37 cellular contexts compared by ENCODE assay signal in the genomic region with DNA sequence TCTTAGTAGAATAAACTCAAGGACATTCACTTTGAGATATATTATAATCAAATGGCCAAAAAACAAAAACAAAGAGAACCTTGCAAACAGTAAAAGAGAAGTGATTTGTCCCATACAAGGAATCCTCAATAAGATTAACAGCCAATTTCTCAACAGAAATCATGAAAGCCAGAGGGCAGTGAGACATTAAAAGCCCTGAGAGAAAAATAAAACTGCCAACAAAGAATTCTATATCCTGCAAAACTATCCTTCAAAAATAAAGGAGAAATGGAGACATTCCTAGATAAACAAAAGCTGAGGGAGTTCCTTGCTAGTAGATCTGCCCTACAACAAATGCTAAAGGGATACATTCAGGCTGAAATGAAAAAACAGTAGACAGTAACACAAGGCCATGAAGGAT.
DNase-seq lines count a peak whose midpoint lies in the region; ATAC-seq, FAIRE-seq and TF ChIP-seq lines count a peak whose summit lies in the region.
"Had no signal": no experiment of that assay in that cellular context is flagged by ENCODE, and none has a peak within 500 bp of the region (broad histone marks: within the 10 kb centered on the region; RNA-seq: fewer than 3 reads in every experiment).

No MANE protein-coding gene starts in this region.

- in situ Hi-C loops in K562 (cut with MboI): no loop called here

- no peak for ATAC-seq in WTC11
- ATAC-seq in K562: no peak
- ATAC-seq in GM18873 (IDR thresholded peaks at IDR 0.05; ENCODE audit: low FRiP score, unreplicated experiment): no peak
- ATAC-seq: A549; CD8-positive, alpha-beta T cell had no signal

- H3K27me3 Mint-ChIP-seq in WTC11 (ENCODE audit: low read depth): peaks cover 14% of the 10 kb centered on the region
- H3K27me3 Mint-ChIP-seq in endodermal cell (ENCODE audit: insufficient read depth): peaks cover 7% of the 10 kb centered on the region

- H3K27ac ChIP-seq in HEK293 (ENCODE audit: extremely low read depth, low read depth, low read length) (no peak overlapping the region), K562 (ENCODE audit: extremely low read depth, low read depth, low read length) (no peak overlapping the region), endodermal cell (ENCODE audit: low read depth, low read length) (no peak overlapping the region), substantia nigra (ENCODE audit: low read depth, low read length, poor library complexity, severe bottlenecking) (no peak overlapping the region), coronary artery (no peak overlapping the region)
- H3K27ac ChIP-seq: 22Rv1; A549; BLaER1; BLaER1 treated with 17β-estradiol and CSF1 and Interleukin-3, amounts not matched to agents 10 nM and 100 nM; C4-2B had no signal

- POLR2A ChIA-PET in HEK293 (lab: Yijun Ruan, JAX): no interaction called here
- POLR2A ChIA-PET in WTC11 (lab: Charles Lee): no interaction called here
- POLR2A ChIA-PET in K562 (lab: Yijun Ruan, JAX): no interaction called here

- H3K4me1 ChIP-seq in HEK293 (ENCODE audit: control insufficient read depth, insufficient read depth, low read length) (no peaks in the 10 kb centered on the region), K562 (replicated peaks in 1 of 2; ENCODE audit: control insufficient read depth in 2 of 2, insufficient read depth in 2 of 2, low read length in 2 of 2) (no peaks in the 10 kb centered on the region), endodermal cell (ENCODE audit: control insufficient read depth, insufficient read depth, low read length) (no peaks in the 10 kb centered on the region)
- H3K4me1 ChIP-seq: A549, Caco-2 had no signal

- no TSS peak for BruUV-seq in K562 (replicated peaks; lab: Mats Ljungman, UMichigan)

- H3K9me1 ChIP-seq in K562 (ENCODE audit: control insufficient read depth, insufficient read depth, low read length): no peaks in the 10 kb centered on the region

- no peak for TF ChIP-seq POLR2A in K562 (conservative IDR thresholded peaks at IDR 0.05)

- CTCF ChIA-PET in HEK293 (lab: Yijun Ruan, JAX) (interaction anchor here (0.7 kb wide), 1 partner anchor 63 kb away, joined by 3 read pairs; no protein-coding TSS in a partner anchor), WTC11 (lab: Charles Lee) (no interaction called here), K562 (lab: Yijun Ruan, JAX; ENCODE audit: low intra/inter-chr PET ratio) (no interaction called here)

- H3K9ac ChIP-seq in K562 (ENCODE audit: insufficient read depth in 1 of 2, low read depth in 2 of 2, low read length in 2 of 2) (no peak overlapping the region), endodermal cell (ENCODE audit: extremely low read depth, low read length, poor library complexity, severe bottlenecking) (no peak overlapping the region)
- H3K9ac ChIP-seq: BLaER1; BLaER1 treated with 17β-estradiol and CSF1 and Interleukin-3, amounts not matched to agents 10 nM and 100 nM had no signal

- no peak overlapping the region for H3K27ac Mint-ChIP-seq in WTC11
- no peak overlapping the region for H3K27ac Mint-ChIP-seq in endodermal cell
- H3K27ac Mint-ChIP-seq: B cell; CD14-positive monocyte; CD4-positive, alpha-beta memory T cell; CD4-positive, alpha-beta T cell; CD4-positive, CD25-positive, alpha-beta regulatory T cell; CD8-positive, alpha-beta memory T cell; CD8-positive, alpha-beta T cell had no signal

- no peaks in the 10 kb centered on the region for H3K4me1 Mint-ChIP-seq in WTC11
- H3K4me1 Mint-ChIP-seq in endodermal cell: peaks cover 2% of the 10 kb centered on the region
- H3K4me1 Mint-ChIP-seq: B cell; CD4-positive, alpha-beta memory T cell; CD4-positive, CD25-positive, alpha-beta regulatory T cell; CD8-positive, alpha-beta memory T cell had no signal

- H3K4me2 ChIP-seq in K562 (ENCODE audit: insufficient read depth, low read length): no peak overlapping the region
- H3K4me2 ChIP-seq: A549; BLaER1; BLaER1 treated with 17β-estradiol and CSF1 and Interleukin-3, amounts not matched to agents 10 nM and 100 nM had no signal

- no peaks in the 10 kb centered on the region for H3K79me2 ChIP-seq in K562 (ENCODE audit: control insufficient read depth, insufficient read depth, low read length)

- intact Hi-C loops in K562 (cut with micrococcal nuclease): no loop called here

- H3K36me3 ChIP-seq in HEK293 (ENCODE audit: control insufficient read depth in 2 of 2, insufficient read depth in 1 of 2, low read length in 2 of 2): no peaks in the 10 kb centered on the region
- H3K36me3 ChIP-seq in K562 (ENCODE audit: control insufficient read depth, insufficient read depth, low read length): no peaks in the 10 kb centered on the region
- H3K36me3 ChIP-seq in endodermal cell (ENCODE audit: control insufficient read depth, insufficient read depth, low read length): no peaks in the 10 kb centered on the region
- H3K36me3 ChIP-seq: BE2C; BLaER1; BLaER1 treated with 17β-estradiol and CSF1 and Interleukin-3, amounts not matched to agents 10 nM and 100 nM had no signal

- H3K4me3 ChIP-seq in HEK293 (ENCODE audit: low read depth, low read length): no peak overlapping the region
- no peak overlapping the region for H3K4me3 ChIP-seq in K562
- peak overlapping the region; percentile 12 for H3K4me3 ChIP-seq in endodermal cell (ENCODE audit: low read length)
- H3K4me3 ChIP-seq in coronary artery: no peak overlapping the region
- H3K4me3 ChIP-seq: A549; BLaER1; BLaER1 treated with 17β-estradiol and CSF1 and Interleukin-3, amounts not matched to agents 10 nM and 100 nM had no signal

- no peak for TF ChIP-seq RAD21 in K562 (CRISPR knock-in tag; conservative IDR thresholded peaks at IDR 0.05 in 1 of 2, IDR thresholded peaks at IDR 0.05 in 1 of 2)

- no peak for TF ChIP-seq CTCF in HEK293 (tag by site-specific recombination; IDR thresholded peaks at IDR 0.05)
- TF ChIP-seq CTCF in WTC11 (IDR thresholded peaks at IDR 0.05): no peak
- TF ChIP-seq CTCF in K562 (IDR thresholded peaks at IDR 0.05 in 2 of 3, conservative IDR thresholded peaks at IDR 0.05 in 1 of 3; ENCODE audit: insufficient read depth in 2 of 3, low read depth in 1 of 3, low read length in 3 of 3): no peak
- no peak for TF ChIP-seq CTCF in endodermal cell (conservative IDR thresholded peaks at IDR 0.05)
- no peak for TF ChIP-seq CTCF in coronary artery (IDR thresholded peaks at IDR 0.05)

- H3K4me3 Mint-ChIP-seq in WTC11 (no peak overlapping the region), endodermal cell (no peak overlapping the region)
- H3K4me3 Mint-ChIP-seq: B cell; CD14-positive monocyte; CD4-positive, alpha-beta memory T cell; CD4-positive, alpha-beta T cell; CD4-positive, CD25-positive, alpha-beta regulatory T cell; CD8-positive, alpha-beta memory T cell; CD8-positive, alpha-beta T cell had no signal

- H3K9me3 ChIP-seq in HEK293 (ENCODE audit: control insufficient read depth, insufficient read depth, low read depth, low read length) (no peaks in the 10 kb centered on the region; the same call in 1 of the 2 replicates), K562 (replicated peaks; ENCODE audit: control insufficient read depth, insufficient read depth, low read depth, low read length) (no peaks in the 10 kb centered on the region), endodermal cell (ENCODE audit: control insufficient read depth, low read length) (peaks cover 34% of the 10 kb centered on the region)
- H3K9me3 ChIP-seq: BE2C had no signal

- no peak for FAIRE-seq in K562 (lab: Jason Lieb, UNC)
- FAIRE-seq: A204.1, A549, D721Med had no signal

- TF ChIP-seq EP300 in K562 (IDR thresholded peaks at IDR 0.05; ENCODE audit: low read length): no peak

- no peaks in the 10 kb centered on the region for H4K20me1 ChIP-seq in K562 (replicated peaks; ENCODE audit: control insufficient read depth, insufficient read depth, low read length)
- H4K20me1 ChIP-seq: BLaER1; BLaER1 treated with 17β-estradiol and CSF1 and Interleukin-3, amounts not matched to agents 10 nM and 100 nM had no signal

- H3K36me3 Mint-ChIP-seq in WTC11: peaks cover 28% of the 10 kb centered on the region
- no peaks in the 10 kb centered on the region for H3K36me3 Mint-ChIP-seq in endodermal cell (ENCODE audit: low read depth)
- H3K36me3 Mint-ChIP-seq: CD14-positive monocyte; CD4-positive, CD25-positive, alpha-beta regulatory T cell; CD8-positive, alpha-beta memory T cell; CD8-positive, alpha-beta T cell had no signal

- H2AFZ ChIP-seq in K562 (ENCODE audit: low read depth, low read length): no peak overlapping the region

- H3K27me3 ChIP-seq in K562 (ENCODE audit: control insufficient read depth in 2 of 2, insufficient read depth in 2 of 2, low read length in 2 of 2): peaks cover under 1 to 6% of the 10 kb centered on the region in 2 experiments; a peak in 1 of 5 replicates
- H3K27me3 ChIP-seq in endodermal cell (ENCODE audit: control insufficient read depth, insufficient read depth, low read length, poor library complexity, severe bottlenecking): no peaks in the 10 kb centered on the region
- H3K27me3 ChIP-seq: BE2C; BLaER1; BLaER1 treated with 17β-estradiol and CSF1 and Interleukin-3, amounts not matched to agents 10 nM and 100 nM had no signal

- DNase-seq in WTC11 (ENCODE audit: low spot score) (no peak), K562 (ENCODE audit: extremely low read depth in 1 of 4, low spot score in 3 of 4) (no peak), endodermal cell (no peak), substantia nigra (lab: John Stamatoyannopoulos, UW) (no peak), coronary artery (ENCODE audit: low spot score) (no peak), DMS53 treated with DMSO at 0.1 percent for 48 hours (lab: John Stamatoyannopoulos, UW; ENCODE audit: unreplicated experiment) (no peak)
- DNase-seq: 8988T; ACHN; AML-193; BE2C; C1 segment of cervical spinal cord; Caco-2; Calu3; CD4-positive, alpha-beta memory T cell; CD4-positive, alpha-beta T cell; CD4-positive, CD25-positive, alpha-beta regulatory T cell; CD8-positive, alpha-beta memory T cell; CD8-positive, alpha-beta T cell; COR-L47; DMS 273 treated with DMSO at 0.1 percent for 48 hours; DMS153; DMS53; DMS79; DMS79 treated with DMSO at 0.1 percent for 48 hours; DND-41; EL had no signal

- H3K9me3 Mint-ChIP-seq in WTC11 (peaks cover 41% of the 10 kb centered on the region), endodermal cell (peaks cover 33% of the 10 kb centered on the region)

TF ChIP-seq in HEK293, 187 proteins besides CTCF, POLR2A, EP300 and RAD21 (continues in another document):
- TF ChIP-seq ZNF843 (tag by site-specific recombination; IDR thresholded peaks at IDR 0.05): no peak
- no peak for TF ChIP-seq ZNF2 (tag by site-specific recombination; IDR thresholded peaks at IDR 0.05)
- TF ChIP-seq SETDB1 (IDR thresholded peaks at IDR 0.05; ENCODE audit: insufficient read length, low read length): peak; percentile 41

TF ChIP-seq in WTC11, 78 proteins besides CTCF, POLR2A, EP300 and RAD21 (continues in another document):
- TF ChIP-seq ZNF317 (CRISPR knock-in tag; IDR thresholded peaks at IDR 0.05; ENCODE audit: borderline replicate concordance, low read depth): peak; percentile 85
